Comparison of ENCODE assay signal across 23 cellular contexts in genomic region chr10:118672163-118672562, GRCh38.
"Had no signal": no experiment of that assay in that cellular context is flagged by ENCODE, and none has a peak within 500 bp of the region (broad histone marks: within the 10 kb centered on the region; RNA-seq: fewer than 3 reads in every experiment).

No MANE protein-coding gene starts in this region.

- ATAC-seq: esophagus mucosa; gastroesophageal sphincter; naive thymus-derived CD8-positive, alpha-beta T cell; sciatic nerve; stimulated activated memory B cell treated with anti-CD40 and anti-IgM and Interleukin-4, amounts not matched to agents 10 μg/mL and 1 μg/mL and 100 μg/mL, for 72 hours; upper lobe of right lung had no signal

- H3K36me3 ChIP-seq: ovary, upper lobe of right lung, vagina had no signal

- H3K9me3 Mint-ChIP-seq: naive thymus-derived CD8-positive, alpha-beta T cell; neural crest cell; stimulated activated memory B cell treated with anti-CD40 and anti-IgM and Interleukin-4, amounts not matched to agents 10 μg/mL and 1 μg/mL and 100 μg/mL, for 72 hours; stimulated activated naive CD8-positive, alpha-beta T cell treated with anti-CD3 and anti-CD28 coated beads, Interleukin-15, Interleukin-2, amounts not matched to agents 100 ng/mL and 50 ng/mL, for 24 hours had no signal

- DNase-seq: cortex of kidney; effector CD8-positive, alpha-beta T cell; glutamatergic neuron; kidney; left colon; mammary epithelial cell; naive thymus-derived CD8-positive, alpha-beta T cell; ovary; spleen; stimulated activated CD4-positive, alpha-beta T cell treated with anti-CD3 and anti-CD28 coated beads, Interleukin-15, amount 100 ng/mL, for 24 hours; stimulated activated CD4-positive, alpha-beta T cell treated with anti-CD3 and anti-CD28 coated beads, Interleukin-1b, Interleukin-23, amount 100 ng/mL, for 48 hours; stimulated activated CD4-positive, alpha-beta T cell treated with anti-CD3 and anti-CD28 coated beads, Interleukin-4, amount 100 ng/mL, for 24 hours; upper lobe of right lung had no signal

- H3K36me3 Mint-ChIP-seq: stimulated activated memory B cell treated with anti-CD40 and anti-IgM and Interleukin-4, amounts not matched to agents 10 μg/mL and 1 μg/mL and 100 μg/mL, for 72 hours had no signal

- H3K27ac ChIP-seq: gastroesophageal sphincter, hepatocyte, ovary, spleen, tibial nerve, upper lobe of right lung, vagina had no signal

- H3K4me3 Mint-ChIP-seq: naive thymus-derived CD8-positive, alpha-beta T cell; neural crest cell; stimulated activated memory B cell treated with anti-CD40 and anti-IgM and Interleukin-4, amounts not matched to agents 10 μg/mL and 1 μg/mL and 100 μg/mL, for 72 hours; stimulated activated naive CD8-positive, alpha-beta T cell treated with anti-CD3 and anti-CD28 coated beads, Interleukin-15, Interleukin-2, amounts not matched to agents 100 ng/mL and 50 ng/mL, for 24 hours had no signal

- H3K27ac Mint-ChIP-seq: stimulated activated memory B cell treated with anti-CD40 and anti-IgM and Interleukin-4, amounts not matched to agents 10 μg/mL and 1 μg/mL and 100 μg/mL, for 72 hours had no signal

- H3K9me3 ChIP-seq: gastroesophageal sphincter, ovary, spleen, tibial nerve, upper lobe of right lung, vagina had no signal

- H3K27me3 ChIP-seq: dorsolateral prefrontal cortex, gastroesophageal sphincter, hepatocyte, ovary, spleen, tibial nerve, upper lobe of right lung, vagina had no signal

- H3K4me3 ChIP-seq: gastroesophageal sphincter, hepatocyte, ovary, spleen, tibial nerve, upper lobe of right lung, vagina had no signal

- H3K27me3 Mint-ChIP-seq: naive thymus-derived CD8-positive, alpha-beta T cell; stimulated activated memory B cell treated with anti-CD40 and anti-IgM and Interleukin-4, amounts not matched to agents 10 μg/mL and 1 μg/mL and 100 μg/mL, for 72 hours; stimulated activated naive CD8-positive, alpha-beta T cell treated with anti-CD3 and anti-CD28 coated beads, Interleukin-15, Interleukin-2, amounts not matched to agents 100 ng/mL and 50 ng/mL, for 24 hours had no signal
